Comparison of ENCODE assay signal across 19 cellular contexts in genomic region chr1:222461941-222462340, GRCh38.
"Had no signal": no experiment of that assay in that cellular context is flagged by ENCODE, and none has a peak within 500 bp of the region (broad histone marks: within the 10 kb centered on the region; RNA-seq: fewer than 3 reads in every experiment).

No MANE protein-coding gene starts in this region.

- H2AFZ ChIP-seq: hepatocyte had no signal

- H3K36me3 ChIP-seq: esophagus muscularis mucosa, neutrophil, sigmoid colon, thoracic aorta, transverse colon had no signal

- H3K79me2 ChIP-seq: hepatocyte had no signal

- H3K27ac ChIP-seq: epithelial cell of prostate, esophagus muscularis mucosa, foreskin keratinocyte, hepatocyte, neutrophil, sigmoid colon, skin epidermis, thoracic aorta, transverse colon had no signal

- H3K4me3 Mint-ChIP-seq: dendritic cell treated with granulocyte-macrophage colony-stimulating factor and Interleukin-4, amounts not matched to agents 40 ng/mL and 50 ng/mL, for 4 days; effector memory CD8-positive, alpha-beta T cell; naive thymus-derived CD8-positive, alpha-beta T cell; stimulated activated naive B cell treated with anti-CD40 and anti-IgM and Interleukin-4, amounts not matched to agents 10 μg/mL and 1 μg/mL and 100 μg/mL, for 72 hours; stimulated activated naive CD8-positive, alpha-beta T cell treated with anti-CD3 and anti-CD28 coated beads, Interleukin-15, amount 100 ng/mL, for 72 hours had no signal

- ATAC-seq: effector memory CD8-positive, alpha-beta T cell; foreskin keratinocyte; mucosa of descending colon; naive thymus-derived CD8-positive, alpha-beta T cell; stimulated activated naive B cell treated with anti-CD40 and anti-IgM and Interleukin-4, amounts not matched to agents 10 μg/mL and 1 μg/mL and 100 μg/mL, for 72 hours; stimulated activated naive CD8-positive, alpha-beta T cell treated with anti-CD3 and anti-CD28 coated beads, Interleukin-15, amount 100 ng/mL, for 72 hours had no signal

- H3K27me3 ChIP-seq: esophagus muscularis mucosa, foreskin keratinocyte, hepatocyte, sigmoid colon, transverse colon had no signal

- H3K27ac Mint-ChIP-seq: dendritic cell treated with granulocyte-macrophage colony-stimulating factor and Interleukin-4, amounts not matched to agents 40 ng/mL and 50 ng/mL, for 4 days; effector memory CD8-positive, alpha-beta T cell; stimulated activated naive B cell treated with anti-CD40 and anti-IgM and Interleukin-4, amounts not matched to agents 10 μg/mL and 1 μg/mL and 100 μg/mL, for 72 hours; stimulated activated naive CD8-positive, alpha-beta T cell treated with anti-CD3 and anti-CD28 coated beads, Interleukin-15, amount 100 ng/mL, for 72 hours had no signal

- H3K4me2 ChIP-seq: hepatocyte had no signal

- H3K27me3 Mint-ChIP-seq: dendritic cell treated with granulocyte-macrophage colony-stimulating factor and Interleukin-4, amounts not matched to agents 40 ng/mL and 50 ng/mL, for 4 days; stimulated activated naive CD8-positive, alpha-beta T cell treated with anti-CD3 and anti-CD28 coated beads, Interleukin-15, amount 100 ng/mL, for 72 hours had no signal

- H3K9me3 ChIP-seq: neutrophil had no signal

- H3K4me3 ChIP-seq: esophagus muscularis mucosa, hepatocyte, mucosa of descending colon, sigmoid colon, skin epidermis, thoracic aorta, transverse colon had no signal

- DNase-seq: effector memory CD8-positive, alpha-beta T cell; foreskin keratinocyte; head of caudate nucleus; kidney glomerular epithelial cell; mucosa of descending colon; naive thymus-derived CD8-positive, alpha-beta T cell; sigmoid colon; stimulated activated CD4-positive, alpha-beta T cell treated with anti-CD3 and anti-CD28 coated beads, Interleukin-2, amount 100 ng/mL, for 24 hours; stimulated activated CD4-positive, alpha-beta T cell treated with anti-CD3 and anti-CD28 coated beads, Interleukin-4, amount 100 ng/mL, for 4 hours; stimulated activated naive B cell treated with anti-CD40 and anti-IgM and Interleukin-4, amounts not matched to agents 10 μg/mL and 1 μg/mL and 100 μg/mL, for 72 hours; stimulated activated naive CD8-positive, alpha-beta T cell treated with anti-CD3 and anti-CD28 coated beads, Interleukin-15, amount 100 ng/mL, for 72 hours; transverse colon had no signal
